20 cellular contexts compared by ENCODE assay signal in genomic region chr11:43790444-43790794, GRCh38.
DNase-seq lines count a peak whose midpoint lies in the region; ATAC-seq, FAIRE-seq and TF ChIP-seq lines count a peak whose summit lies in the region.
"Had no signal": no experiment of that assay in that cellular context is flagged by ENCODE, and none has a peak within 500 bp of the region (broad histone marks: within the 10 kb centered on the region; RNA-seq: fewer than 3 reads in every experiment).

No MANE protein-coding gene starts in this region.

- no TSS peak for BruUV-seq in MCF 10A (replicated peaks; lab: Mats Ljungman, UMichigan)

- TF ChIP-seq POLR2A in breast epithelium (IDR thresholded peaks at IDR 0.05), result no peak

- H3K4me3 Mint-ChIP-seq in MCF 10A (ENCODE audit: unreplicated experiment) (peak overlapping the region; percentile 33), astrocyte (ENCODE audit: unreplicated experiment) (peak overlapping the region; percentile 17)
- H3K4me3 Mint-ChIP-seq: CD4-positive, CD25-positive, alpha-beta regulatory T cell; stimulated activated memory B cell treated with anti-CD40 and anti-IgM and Interleukin-4, amounts not matched to agents 10 μg/mL and 1 μg/mL and 100 μg/mL, for 72 hours had no signal

- peak overlapping the region; percentile 39 for H3K9ac ChIP-seq in astrocyte (ENCODE audit: low read length)
- H3K9ac ChIP-seq: parathyroid adenoma had no signal

- intact Hi-C loops in MCF 10A (cut with micrococcal nuclease) (no loop called here), breast epithelium (cut with DNase I; ENCODE audit: low total_unique reads) (no loop called here)

- H3K79me2 ChIP-seq in astrocyte (ENCODE audit: insufficient read depth, low read length), result no peaks in the 10 kb centered on the region
- H3K79me2 ChIP-seq: parathyroid adenoma had no signal

- H4K20me1 ChIP-seq in astrocyte (ENCODE audit: insufficient read depth, low read length), result no peaks in the 10 kb centered on the region

- H3K27me3 ChIP-seq in breast epithelium (no peaks in the 10 kb centered on the region), astrocyte (ENCODE audit: insufficient read depth, low read length) (no peaks in the 10 kb centered on the region), WERI-Rb-1 (ENCODE audit: insufficient read depth, low read depth, severe bottlenecking) (no peaks in the 10 kb centered on the region)
- H3K27me3 ChIP-seq: tibial artery had no signal

- H3K36me3 ChIP-seq in breast epithelium (no peaks in the 10 kb centered on the region), astrocyte (ENCODE audit: insufficient read depth, low read length) (peaks cover 1% of the 10 kb centered on the region), WERI-Rb-1 (no peaks in the 10 kb centered on the region)
- H3K36me3 ChIP-seq: tibial artery had no signal

- no peak for FAIRE-seq in astrocyte (lab: Jason Lieb, UNC)

- H3K4me2 ChIP-seq in astrocyte (ENCODE audit: low read length), result peak overlapping the region; percentile 69

- H3K27me3 Mint-ChIP-seq in MCF 10A (ENCODE audit: insufficient read depth, unreplicated experiment), result no peaks in the 10 kb centered on the region
- no peaks in the 10 kb centered on the region for H3K27me3 Mint-ChIP-seq in astrocyte (ENCODE audit: low read depth, unreplicated experiment)
- H3K27me3 Mint-ChIP-seq: CD4-positive, CD25-positive, alpha-beta regulatory T cell; stimulated activated memory B cell treated with anti-CD40 and anti-IgM and Interleukin-4, amounts not matched to agents 10 μg/mL and 1 μg/mL and 100 μg/mL, for 72 hours had no signal

- H3K9me3 Mint-ChIP-seq in MCF 10A (ENCODE audit: unreplicated experiment) (no peaks in the 10 kb centered on the region), astrocyte (ENCODE audit: unreplicated experiment) (no peaks in the 10 kb centered on the region)
- H3K9me3 Mint-ChIP-seq: stimulated activated memory B cell treated with anti-CD40 and anti-IgM and Interleukin-4, amounts not matched to agents 10 μg/mL and 1 μg/mL and 100 μg/mL, for 72 hours had no signal

- H3K9me3 ChIP-seq in breast epithelium, result no peaks in the 10 kb centered on the region
- no peaks in the 10 kb centered on the region for H3K9me3 ChIP-seq in astrocyte (ENCODE audit: insufficient read depth, low read depth, low read length)
- no peaks in the 10 kb centered on the region for H3K9me3 ChIP-seq in WERI-Rb-1 (ENCODE audit: severe bottlenecking)
- H3K9me3 ChIP-seq: tibial artery had no signal

- H3K27ac Mint-ChIP-seq in MCF 10A (ENCODE audit: low read depth, unreplicated experiment) (peak overlapping the region; percentile 58), astrocyte (ENCODE audit: unreplicated experiment) (peak overlapping the region; percentile 96)
- H3K27ac Mint-ChIP-seq: CD4-positive, CD25-positive, alpha-beta regulatory T cell; stimulated activated memory B cell treated with anti-CD40 and anti-IgM and Interleukin-4, amounts not matched to agents 10 μg/mL and 1 μg/mL and 100 μg/mL, for 72 hours had no signal

- no peaks in the 10 kb centered on the region for H3K36me3 Mint-ChIP-seq in MCF 10A (ENCODE audit: insufficient read depth, unreplicated experiment)
- peaks cover 9% of the 10 kb centered on the region for H3K36me3 Mint-ChIP-seq in astrocyte (ENCODE audit: low read depth, unreplicated experiment)

- ATAC-seq in GM21423 (IDR thresholded peaks at IDR 0.05; ENCODE audit: unreplicated experiment) (no peak), HG02610 (IDR thresholded peaks at IDR 0.05; ENCODE audit: unreplicated experiment) (no peak)
- ATAC-seq: left colon; stimulated activated memory B cell treated with anti-CD40 and anti-IgM and Interleukin-4, amounts not matched to agents 10 μg/mL and 1 μg/mL and 100 μg/mL, for 72 hours had no signal

- TF ChIP-seq CTCF in MCF 10A (IDR thresholded peaks at IDR 0.05; ENCODE audit: unreplicated experiment) (no peak), breast epithelium (IDR thresholded peaks at IDR 0.05) (no peak), astrocyte (IDR thresholded peaks at IDR 0.05; ENCODE audit: insufficient read depth, low read depth, low read length) (no peak), foreskin fibroblast (IDR thresholded peaks at IDR 0.05; ENCODE audit: low read depth, low read length) (no peak), WERI-Rb-1 (IDR thresholded peaks at IDR 0.05; ENCODE audit: low read depth, low read length) (no peak)

- no peaks in the 10 kb centered on the region for H3K4me1 ChIP-seq in breast epithelium
- H3K4me1 ChIP-seq in astrocyte (ENCODE audit: insufficient read depth, low read length), result peaks cover 11% of the 10 kb centered on the region
- H3K4me1 ChIP-seq: parathyroid adenoma had no signal

- CTCF ChIA-PET in MCF 10A (lab: Yijun Ruan, JAX), result interaction anchor here (0.7 kb wide), 2 partner anchors 36 to 155 kb away, joined by 3 read pairs; no protein-coding TSS in a partner anchor

- no peak overlapping the region for H2AFZ ChIP-seq in astrocyte (ENCODE audit: low read depth, low read length)
- H2AFZ ChIP-seq: parathyroid adenoma had no signal

- peak; percentile 37 for DNase-seq in MCF 10A (ENCODE audit: unreplicated experiment)
- no peak for DNase-seq in breast epithelium (ENCODE audit: low spot score in 2 of 2)
- DNase-seq in astrocyte (ENCODE audit: low read depth), result peak; percentile 45
- DNase-seq in foreskin fibroblast, result peak; percentile 26 to 61
- no peak for DNase-seq in WERI-Rb-1
- no peak for DNase-seq in DMS153 treated with DMSO at 0.1 percent for 48 hours (lab: John Stamatoyannopoulos, UW; ENCODE audit: unreplicated experiment)
- DNase-seq: CD4-positive, CD25-positive, alpha-beta regulatory T cell; DMS79 treated with DMSO at 0.1 percent for 48 hours; hippocampal formation; Karpas-422; left colon; NCI-H1417; T-helper 1 cell; tibial artery had no signal

- H3K27ac ChIP-seq in breast epithelium (no peak overlapping the region), astrocyte (ENCODE audit: low read depth, low read length) (peak overlapping the region; percentile 60), WERI-Rb-1 (no peak overlapping the region)
- H3K27ac ChIP-seq: 22Rv1, parathyroid adenoma, skin epidermis, tibial artery had no signal

- H3K4me1 Mint-ChIP-seq in MCF 10A (ENCODE audit: insufficient read depth, unreplicated experiment) (peaks cover 5% of the 10 kb centered on the region), astrocyte (ENCODE audit: low read depth, unreplicated experiment) (peaks cover 20% of the 10 kb centered on the region)

- H3K4me3 ChIP-seq in breast epithelium (no peak overlapping the region), astrocyte (ENCODE audit: insufficient read depth, low read depth, low read length) (no peak overlapping the region), foreskin fibroblast (ENCODE audit: low read depth in 1 of 2, low read length in 2 of 2) (no peak overlapping the region), WERI-Rb-1 (ENCODE audit: low read depth, low read length) (no peak overlapping the region)
- H3K4me3 ChIP-seq: skin epidermis, tibial artery had no signal

- POLR2A ChIA-PET in MCF 10A (lab: Yijun Ruan, JAX), result interaction anchor here (1.3 to 1.5 kb wide), 2 partner anchors 40 to 105 kb away, joined by 3 to 4 read pairs; no protein-coding TSS in a partner anchor

Comparison
In these comparisons a context has a peak if more than half of its experiments do, and no peak if none do; other contexts are left out.
1. DNase-seq: peak in MCF 10A (single experiment), astrocyte (single experiment) and foreskin fibroblast (2 of 2); none in breast epithelium (0 of 2), WERI-Rb-1 (single experiment) and DMS153 treated with DMSO at 0.1 percent for 48 hours (single experiment).